Comparison of ENCODE assay signal across 33 cellular contexts in genomic region chr3:160314949-160315348, GRCh38.
"Had no signal": no experiment of that assay in that cellular context is flagged by ENCODE, and none has a peak within 500 bp of the region (broad histone marks: within the 10 kb centered on the region; RNA-seq: fewer than 3 reads in every experiment).

No MANE protein-coding gene starts in this region.

- H3K9me3 ChIP-seq: body of pancreas had no signal

- H3K4me1 Mint-ChIP-seq: activated B cell treated with CpG ODN at 0.5 μM for 24 hours; activated CD4-positive, alpha-beta T cell treated with anti-CD3 and anti-CD28 coated beads for 36 hours; activated CD4-positive, alpha-beta T cell treated with anti-CD3 and anti-CD28 coated beads, Interleukin-2, amount 10 ng/mL, durations not matched to agents 24 days and 14 days; activated CD8-positive, alpha-beta memory T cell treated with anti-CD3 and anti-CD28 coated beads, Interleukin-2, amount 10 ng/mL, durations not matched to agents 7 days and 5 days; activated naive CD4-positive, alpha-beta T cell treated with anti-CD3 and anti-CD28 coated beads, Interleukin-2, amount 50 U/mL, for 24 hours; activated naive CD8-positive, alpha-beta T cell treated with anti-CD3 and anti-CD28 coated beads for 36 hours; activated naive CD8-positive, alpha-beta T cell treated with anti-CD3 and anti-CD28 coated beads, Interleukin-2, amount 50 U/mL, for 24 hours had no signal

- ATAC-seq: activated CD4-positive, alpha-beta T cell treated with anti-CD3 and anti-CD28 coated beads for 36 hours; activated CD4-positive, CD25-positive, alpha-beta regulatory T cell treated with anti-CD3 and anti-CD28 coated beads, Interleukin-2, amount 50 U/mL, for 24 hours; activated CD8-positive, alpha-beta memory T cell treated with anti-CD3 and anti-CD28 coated beads, Interleukin-2, amount 10 ng/mL, durations not matched to agents 7 days and 5 days; activated CD8-positive, alpha-beta T cell treated with anti-CD3 and anti-CD28 coated beads, Interleukin-2, amount 10 ng/mL, durations not matched to agents 7 days and 5 days; activated naive CD8-positive, alpha-beta T cell treated with anti-CD3 and anti-CD28 coated beads, Interleukin-2, amount 50 U/mL, for 24 hours; body of pancreas; esophagus mucosa had no signal

- FAIRE-seq: colon, frontal cortex, TTC549 had no signal

- H3K36me3 ChIP-seq: adrenal gland had no signal

- DNase-seq: activated B cell treated with CpG ODN at 0.5 μM for 24 hours; activated CD4-positive, alpha-beta memory T cell treated with anti-CD3 and anti-CD28 coated beads for 36 hours; activated CD4-positive, alpha-beta T cell treated with anti-CD3 and anti-CD28 coated beads for 36 hours; activated CD4-positive, alpha-beta T cell treated with anti-CD3 and anti-CD28 coated beads, Interleukin-2, amount 10 ng/mL, durations not matched to agents 24 days and 14 days; activated CD8-positive, alpha-beta memory T cell treated with anti-CD3 and anti-CD28 coated beads, Interleukin-2, amount 10 ng/mL, durations not matched to agents 7 days and 5 days; activated CD8-positive, alpha-beta memory T cell treated with anti-CD3 and anti-CD28 coated beads, Interleukin-2, amount 50 U/mL, for 4 hours; activated CD8-positive, alpha-beta T cell treated with anti-CD3 and anti-CD28 coated beads, Interleukin-2, amount 10 ng/mL, durations not matched to agents 7 days and 5 days; activated effector memory CD4-positive, alpha-beta T cell treated with anti-CD3 and anti-CD28 coated beads, Interleukin-2, amount 50 U/mL, for 16 hours; activated naive CD4-positive, alpha-beta T cell treated with anti-CD3 and anti-CD28 coated beads for 36 hours; activated naive CD8-positive, alpha-beta T cell treated with anti-CD3 and anti-CD28 coated beads for 36 hours; activated naive CD8-positive, alpha-beta T cell treated with anti-CD3 and anti-CD28 coated beads, Interleukin-2, amount 50 U/mL, for 24 hours; activated T-cell treated with anti-CD3 and anti-CD28 coated beads, Interleukin-2, amount 50 U/mL, for 1 hour; activated T-cell treated with anti-CD3 and anti-CD28 coated beads, Interleukin-2, amount 50 U/mL, for 48 hours; adrenal gland; amygdala; aorta; body of pancreas; caudate nucleus; cortex of kidney; dermis blood vessel endothelial cell; effector CD8-positive, alpha-beta T cell; foreskin fibroblast; head of caudate nucleus; T-helper 2 cell had no signal

- H3K9me3 Mint-ChIP-seq: activated B cell treated with CpG ODN at 0.5 μM for 24 hours; activated CD4-positive, alpha-beta memory T cell treated with anti-CD3 and anti-CD28 coated beads for 36 hours; activated CD4-positive, alpha-beta T cell treated with anti-CD3 and anti-CD28 coated beads, Interleukin-2, amount 10 ng/mL, durations not matched to agents 24 days and 14 days; activated naive CD4-positive, alpha-beta T cell treated with anti-CD3 and anti-CD28 coated beads for 36 hours; activated naive CD4-positive, alpha-beta T cell treated with anti-CD3 and anti-CD28 coated beads, Interleukin-2, amount 50 U/mL, for 24 hours; activated naive CD8-positive, alpha-beta T cell treated with anti-CD3 and anti-CD28 coated beads for 36 hours; activated naive CD8-positive, alpha-beta T cell treated with anti-CD3 and anti-CD28 coated beads, Interleukin-2, amount 50 U/mL, for 24 hours; activated T-helper 1 cell treated with anti-CD3 and anti-CD28 coated beads, Interleukin-12 subunit alpha, Interleukin-12 subunit beta, Interleukin-2, Interleukin-4 antibody, amounts not matched to agents 30 ng/mL and 10 ng/mL and 1 ng/mL, durations not matched to agents 14 hours and 24 hours and 36 hours; activated T-helper 2 cell treated with anti-CD3 and anti-CD28 coated beads, Interferon-gamma antibody, Interleukin-2, Interleukin-4, amounts not matched to agents 10 μg/mL and 5 μg/mL and 100 μg/mL, durations not matched to agents 14 hours and 24 hours and 36 hours had no signal

- H3K4me3 ChIP-seq: adrenal gland, body of pancreas had no signal

- H3K27ac Mint-ChIP-seq: activated B cell treated with CpG ODN at 0.5 μM for 24 hours; activated CD4-positive, alpha-beta memory T cell treated with anti-CD3 and anti-CD28 coated beads for 36 hours; activated CD4-positive, alpha-beta T cell treated with anti-CD3 and anti-CD28 coated beads for 36 hours; activated CD4-positive, alpha-beta T cell treated with anti-CD3 and anti-CD28 coated beads, Interleukin-2, amount 10 ng/mL, durations not matched to agents 24 days and 14 days; activated CD8-positive, alpha-beta memory T cell treated with anti-CD3 and anti-CD28 coated beads, Interleukin-2, amount 10 ng/mL, durations not matched to agents 7 days and 5 days; activated CD8-positive, alpha-beta T cell treated with anti-CD3 and anti-CD28 coated beads, Interleukin-2, amount 10 ng/mL, durations not matched to agents 7 days and 5 days; activated naive CD4-positive, alpha-beta T cell treated with anti-CD3 and anti-CD28 coated beads for 36 hours; activated naive CD4-positive, alpha-beta T cell treated with anti-CD3 and anti-CD28 coated beads, Interleukin-2, amount 50 U/mL, for 24 hours; activated naive CD8-positive, alpha-beta T cell treated with anti-CD3 and anti-CD28 coated beads for 36 hours; activated naive CD8-positive, alpha-beta T cell treated with anti-CD3 and anti-CD28 coated beads, Interleukin-2, amount 50 U/mL, for 24 hours; activated T-helper 1 cell treated with anti-CD3 and anti-CD28 coated beads, Interleukin-12 subunit alpha, Interleukin-12 subunit beta, Interleukin-2, Interleukin-4 antibody, amounts not matched to agents 30 ng/mL and 10 ng/mL and 1 ng/mL, durations not matched to agents 14 hours and 24 hours and 36 hours; activated T-helper 2 cell treated with anti-CD3 and anti-CD28 coated beads, Interferon-gamma antibody, Interleukin-2, Interleukin-4, amounts not matched to agents 10 μg/mL and 5 μg/mL and 100 μg/mL, durations not matched to agents 14 hours and 24 hours and 36 hours had no signal

- H3K27ac ChIP-seq: adrenal gland, body of pancreas, VCaP had no signal

- H3K27me3 Mint-ChIP-seq: activated B cell treated with CpG ODN at 0.5 μM for 24 hours; activated CD4-positive, alpha-beta memory T cell treated with anti-CD3 and anti-CD28 coated beads for 36 hours; activated CD4-positive, alpha-beta T cell treated with anti-CD3 and anti-CD28 coated beads for 36 hours; activated CD4-positive, alpha-beta T cell treated with anti-CD3 and anti-CD28 coated beads, Interleukin-2, amount 10 ng/mL, durations not matched to agents 24 days and 14 days; activated CD8-positive, alpha-beta memory T cell treated with anti-CD3 and anti-CD28 coated beads, Interleukin-2, amount 10 ng/mL, durations not matched to agents 7 days and 5 days; activated naive CD4-positive, alpha-beta T cell treated with anti-CD3 and anti-CD28 coated beads, Interleukin-2, amount 50 U/mL, for 24 hours; activated naive CD8-positive, alpha-beta T cell treated with anti-CD3 and anti-CD28 coated beads for 36 hours; activated naive CD8-positive, alpha-beta T cell treated with anti-CD3 and anti-CD28 coated beads, Interleukin-2, amount 50 U/mL, for 24 hours had no signal

- H3K27me3 ChIP-seq: adrenal gland, body of pancreas had no signal

- H3K4me1 ChIP-seq: adrenal gland, body of pancreas had no signal

- H3K4me3 Mint-ChIP-seq: activated B cell treated with CpG ODN at 0.5 μM for 24 hours; activated CD4-positive, alpha-beta memory T cell treated with anti-CD3 and anti-CD28 coated beads for 36 hours; activated CD4-positive, alpha-beta T cell treated with anti-CD3 and anti-CD28 coated beads for 36 hours; activated CD4-positive, alpha-beta T cell treated with anti-CD3 and anti-CD28 coated beads, Interleukin-2, amount 10 ng/mL, durations not matched to agents 24 days and 14 days; activated CD8-positive, alpha-beta memory T cell treated with anti-CD3 and anti-CD28 coated beads, Interleukin-2, amount 10 ng/mL, durations not matched to agents 7 days and 5 days; activated CD8-positive, alpha-beta T cell treated with anti-CD3 and anti-CD28 coated beads, Interleukin-2, amount 10 ng/mL, durations not matched to agents 7 days and 5 days; activated naive CD4-positive, alpha-beta T cell treated with anti-CD3 and anti-CD28 coated beads for 36 hours; activated naive CD4-positive, alpha-beta T cell treated with anti-CD3 and anti-CD28 coated beads, Interleukin-2, amount 50 U/mL, for 24 hours; activated naive CD8-positive, alpha-beta T cell treated with anti-CD3 and anti-CD28 coated beads for 36 hours; activated naive CD8-positive, alpha-beta T cell treated with anti-CD3 and anti-CD28 coated beads, Interleukin-2, amount 50 U/mL, for 24 hours; activated T-helper 1 cell treated with anti-CD3 and anti-CD28 coated beads, Interleukin-12 subunit alpha, Interleukin-12 subunit beta, Interleukin-2, Interleukin-4 antibody, amounts not matched to agents 30 ng/mL and 10 ng/mL and 1 ng/mL, durations not matched to agents 14 hours and 24 hours and 36 hours had no signal
